In genomic region chrX:2490634-2491033, GRCh38 we compare ENCODE assay signal across 25 cellular contexts.
"Had no signal": no experiment of that assay in that cellular context is flagged by ENCODE, and none has a peak within 500 bp of the region (broad histone marks: within the 10 kb centered on the region; RNA-seq: fewer than 3 reads in every experiment).

No MANE protein-coding gene starts in this region.

- H3K4me1 ChIP-seq: uterus had no signal

- FAIRE-seq: endometrium, islet of Langerhans, small intestine had no signal

- H3K36me3 ChIP-seq: uterus had no signal

- DNase-seq: activated B cell treated with CpG ODN at 0.5 μM for 24 hours; activated CD4-positive, alpha-beta T cell treated with anti-CD3 and anti-CD28 coated beads for 36 hours; activated CD4-positive, alpha-beta T cell treated with anti-CD3 and anti-CD28 coated beads, Interleukin-2, amount 50 U/mL, for 48 hours; activated effector memory CD4-positive, alpha-beta T cell treated with anti-CD3 and anti-CD28 coated beads, Interleukin-2, amount 50 U/mL, for 16 hours; activated naive CD4-positive, alpha-beta T cell treated with anti-CD3 and anti-CD28 coated beads, Interleukin-2, amount 50 U/mL, for 16 hours; activated naive CD8-positive, alpha-beta T cell treated with anti-CD3 and anti-CD28 coated beads, Interleukin-2, amount 50 U/mL, for 24 hours; activated T-cell treated with anti-CD3 and anti-CD28 coated beads, Interleukin-2, amount 50 U/mL, for 72 hours; left cardiac atrium; mesenchymal stem cell; nephron progenitor cell; nucleus accumbens; posterior cingulate gyrus; small intestine; stimulated activated CD4-positive, alpha-beta T cell treated with anti-CD3 and anti-CD28 coated beads, Interleukin-4, amount 100 ng/mL, for 24 hours; stimulated activated naive CD4-positive, alpha-beta T cell treated with Interleukin-2 at 50 U/mL for 16 hours; substantia nigra; T-helper 1 cell; T-helper 9 cell; uterus had no signal

- H3K27me3 ChIP-seq: cardiac muscle cell, heart left ventricle, tibial nerve, uterus had no signal

- H3K4me3 ChIP-seq: cardiac muscle cell, heart left ventricle, tibial nerve, uterus had no signal

- H3K9me3 ChIP-seq: heart left ventricle, tibial nerve, uterus had no signal

- ATAC-seq: activated CD4-positive, alpha-beta T cell treated with anti-CD3 and anti-CD28 coated beads for 36 hours; activated naive CD8-positive, alpha-beta T cell treated with anti-CD3 and anti-CD28 coated beads, Interleukin-2, amount 50 U/mL, for 24 hours; activated T-cell treated with anti-CD3 and anti-CD28 coated beads, Interleukin-2, amount 50 U/mL, for 72 hours; left cardiac atrium; sciatic nerve had no signal

- H3K27ac ChIP-seq: cardiac muscle cell, heart left ventricle, tibial nerve, uterus had no signal
